Comparison of ENCODE assay signal across 8 cellular contexts in the genomic region with DNA sequence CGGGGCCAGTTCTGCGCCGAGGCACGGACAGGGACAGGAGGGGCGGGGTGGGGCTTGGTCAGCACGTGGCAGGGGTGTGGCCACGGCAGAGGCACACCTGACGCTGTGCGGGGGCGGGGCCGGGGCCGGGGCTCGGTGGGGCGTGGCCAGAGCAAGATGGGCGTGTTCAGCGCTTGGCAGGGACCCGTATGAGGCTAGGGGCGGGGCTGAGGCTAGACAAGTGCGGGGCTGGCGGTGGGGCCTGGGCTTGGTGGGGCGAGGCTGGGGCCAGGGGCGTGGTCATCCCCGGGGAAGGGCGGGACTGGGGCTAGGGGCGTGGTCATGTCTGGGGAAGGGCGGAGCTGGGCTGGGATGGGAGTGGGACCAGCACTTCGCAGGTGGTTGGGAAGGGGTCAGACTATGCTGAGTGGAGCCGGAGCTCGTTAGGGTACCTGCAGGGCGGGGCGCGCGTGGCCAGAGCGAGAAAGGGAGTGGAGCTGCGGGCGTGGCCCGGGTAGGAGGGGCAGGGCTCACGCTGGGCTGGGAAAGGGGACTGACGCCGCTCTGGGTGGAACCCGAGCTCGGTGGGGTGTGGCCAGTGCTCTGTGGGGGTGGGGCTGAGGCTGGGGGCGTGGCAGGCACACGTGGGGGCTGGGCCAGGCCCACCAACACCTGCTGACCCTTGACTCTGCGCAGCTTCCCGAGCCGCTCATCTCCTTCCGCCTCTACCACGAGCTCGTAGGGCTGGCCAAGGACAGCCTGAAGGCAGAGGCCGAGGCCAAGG. TPM values are rescaled to one million over a fixed set of nuclear protein-coding genes. Genes with fewer than 3 reads are reported as not detected.
DNase-seq lines count a peak whose midpoint lies in the region; ATAC-seq, FAIRE-seq and TF ChIP-seq lines count a peak whose summit lies in the region.

No MANE protein-coding gene starts in this region.

- intact Hi-C loops in activated CD4-positive, alpha-beta memory T cell treated with anti-CD3 and anti-CD28 coated beads for 36 hours (cut with micrococcal nuclease) = loop anchor here (1.0 kb wide), 2 partner anchors 13 to 15 kb away; a partner anchor contains a TSS
- intact Hi-C loops in endothelial cell of umbilical vein (cut with micrococcal nuclease) = no loop called here

- DNase-seq in GM20000 (ENCODE audit: low spot score) (peak; percentile 91), NCI-H510A (lab: John Stamatoyannopoulos, UW) (peak; percentile 75), endothelial cell of umbilical vein (ENCODE audit: low read depth, low spot score) (peak; percentile 40), omental fat pad (ENCODE audit: low spot score) (no peak)
- peak; percentile 92 for DNase-seq in activated CD4-positive, alpha-beta memory T cell treated with anti-CD3 and anti-CD28 coated beads for 36 hours

- no peak for TF ChIP-seq POLR2A in endothelial cell of umbilical vein (IDR thresholded peaks at IDR 0.05; ENCODE audit: low read depth, low read length)

- BruUV-seq in endothelial cell of umbilical vein (replicated peaks; lab: Mats Ljungman, UMichigan) = no TSS peak

- H3K4me2 ChIP-seq in endothelial cell of umbilical vein (ENCODE audit: insufficient read depth, low read length) = no peak overlapping the region

- dilution Hi-C loops in endothelial cell of umbilical vein (cut with MboI; ENCODE audit: extremely low pct_ligation_motif_present, low sequenced_read_pairs) = no loop called here

- H3K4me1 Mint-ChIP-seq in activated CD4-positive, alpha-beta memory T cell treated with anti-CD3 and anti-CD28 coated beads for 36 hours (ENCODE audit: low read depth) = peaks cover 54% of the 10 kb centered on the region

- H3K9me3 Mint-ChIP-seq in activated CD4-positive, alpha-beta memory T cell treated with anti-CD3 and anti-CD28 coated beads for 36 hours = no peaks in the 10 kb centered on the region

- H3K9ac ChIP-seq in endothelial cell of umbilical vein (replicated peaks; ENCODE audit: extremely low read depth, insufficient read depth, low read length) = no peak overlapping the region

- H3K27me3 Mint-ChIP-seq in activated CD4-positive, alpha-beta memory T cell treated with anti-CD3 and anti-CD28 coated beads for 36 hours = no peaks in the 10 kb centered on the region

- no peak overlapping the region for H3K27ac Mint-ChIP-seq in activated CD4-positive, alpha-beta memory T cell treated with anti-CD3 and anti-CD28 coated beads for 36 hours

- H4K20me1 ChIP-seq in endothelial cell of umbilical vein (replicated peaks; ENCODE audit: control insufficient read depth, extremely low read depth, insufficient read depth, low read length) = no peaks in the 10 kb centered on the region

- no peaks in the 10 kb centered on the region for H3K27me3 ChIP-seq in endothelial cell of umbilical vein (ENCODE audit: control insufficient read depth in 2 of 2, insufficient read depth in 2 of 2, low read length in 2 of 2)

- H3K79me2 ChIP-seq in endothelial cell of umbilical vein (ENCODE audit: control insufficient read depth, insufficient read depth, low read length) = no peaks in the 10 kb centered on the region

- peak overlapping the region; percentile 35 for H2AFZ ChIP-seq in endothelial cell of umbilical vein (ENCODE audit: low read depth, low read length)

- TF ChIP-seq CTCF in GM20000 (IDR thresholded peaks at IDR 0.05; ENCODE audit: extremely low read depth, missing control alignments) (no peak), endothelial cell of umbilical vein (IDR thresholded peaks at IDR 0.05; ENCODE audit: extremely low read depth in 1 of 2, insufficient read depth in 1 of 2, low read depth in 1 of 2, low read length in 2 of 2) (no peak), omental fat pad (IDR thresholded peaks at IDR 0.05) (no peak)

- H3K4me3 ChIP-seq in endothelial cell of umbilical vein (replicated peaks in 1 of 3; ENCODE audit: insufficient read depth in 1 of 3, low read depth in 1 of 3, low read length in 3 of 3) = peak overlapping the region in 1 of 3 experiments; percentile 3

- H3K36me3 Mint-ChIP-seq in activated CD4-positive, alpha-beta memory T cell treated with anti-CD3 and anti-CD28 coated beads for 36 hours = peaks cover 58% of the 10 kb centered on the region

- H3K27ac ChIP-seq in endothelial cell of umbilical vein (ENCODE audit: insufficient read depth, low read depth, low read length) = no peak overlapping the region

- no peaks in the 10 kb centered on the region for H3K9me1 ChIP-seq in endothelial cell of umbilical vein (replicated peaks; ENCODE audit: control insufficient read depth, extremely low read depth, insufficient read depth, low read length)

- POLR2A ChIA-PET in activated CD4-positive, alpha-beta memory T cell treated with anti-CD3 and anti-CD28 coated beads for 36 hours (lab: Charles Lee) = interaction anchor here (0.6 to 6.7 kb wide), 5 partner anchors 12 to 171 kb away, joined by 3 to 55 read pairs (median 3); a partner anchor contains a TSS
- POLR2A ChIA-PET in endothelial cell of umbilical vein (lab: Charles Lee) = interaction anchor here (0.8 to 1.0 kb wide), 2 partner anchors 22 to 54 kb away, joined by 3 to 5 read pairs; a partner anchor contains a TSS

- no peak overlapping the region for H3K4me3 Mint-ChIP-seq in activated CD4-positive, alpha-beta memory T cell treated with anti-CD3 and anti-CD28 coated beads for 36 hours

- H3K9me3 ChIP-seq in endothelial cell of umbilical vein (replicated peaks; ENCODE audit: control insufficient read depth, insufficient read depth, low read length) = no peaks in the 10 kb centered on the region

- CTCF ChIA-PET in activated CD4-positive, alpha-beta memory T cell treated with anti-CD3 and anti-CD28 coated beads for 36 hours (lab: Charles Lee) = interaction anchor here (0.9 to 4.8 kb wide), 4 partner anchors 9 to 31 kb away, joined by 3 to 25 read pairs (median 4); a partner anchor contains a TSS
- CTCF ChIA-PET in endothelial cell of umbilical vein (lab: Charles Lee) = interaction anchor here (1.0 to 3.7 kb wide), 5 partner anchors 11 to 113 kb away, joined by 3 to 14 read pairs (median 4); no protein-coding TSS in a partner anchor

- no peaks in the 10 kb centered on the region for H3K4me1 ChIP-seq in endothelial cell of umbilical vein (ENCODE audit: control insufficient read depth, extremely low read depth, insufficient read depth, low read length)

- FAIRE-seq in endothelial cell of umbilical vein (lab: Jason Lieb, UNC) = peak; percentile 72

- no peaks in the 10 kb centered on the region for H3K36me3 ChIP-seq in endothelial cell of umbilical vein (ENCODE audit: control insufficient read depth in 2 of 2, extremely low read depth in 1 of 2, insufficient read depth in 2 of 2, low read length in 2 of 2)

- ATAC-seq in omental fat pad (ENCODE audit: low FRiP score) = peak; percentile 43
- ATAC-seq in GM19328 (IDR thresholded peaks at IDR 0.05; ENCODE audit: unreplicated experiment) = no peak
- no peak for ATAC-seq in GM21390 (IDR thresholded peaks at IDR 0.05; ENCODE audit: unreplicated experiment)
- ATAC-seq in GM18870 (IDR thresholded peaks at IDR 0.05; ENCODE audit: unreplicated experiment) = no peak

RNA-seq across cellular contexts. Expression of a gene that starts 12.8 kb away (rescaled TPM):
- total RNA-seq in activated CD4-positive, alpha-beta memory T cell treated with anti-CD3 and anti-CD28 coated beads for 36 hours = 100 to 1,000 TPM; 204 to 207 TPM
- total RNA-seq in endothelial cell of umbilical vein = 252 and 272 TPM in 2 replicates
- polyA plus RNA-seq in endothelial cell of umbilical vein = 344 and 394 TPM in 2 replicates
- polyA plus RNA-seq in endothelial cell of umbilical vein (2011; cell fraction: cytosol; rRNA removed) = 254 and 274 TPM in 2 replicates
- 109 and 111 TPM in 2 replicates for polyA plus RNA-seq in endothelial cell of umbilical vein (2011; cell fraction: nucleus; rRNA removed)
- polyA plus RNA-seq in endothelial cell of umbilical vein (2012) = 277 and 310 TPM in 2 replicates
- 122 and 222 TPM in 2 replicates for polyA minus RNA-seq in endothelial cell of umbilical vein
- 139 TPM for polyA minus RNA-seq in endothelial cell of umbilical vein (2011; cell fraction: cytosol; rRNA and poly(A)+ RNA removed)
- 26.3 and 52.1 TPM in 2 replicates for polyA minus RNA-seq in endothelial cell of umbilical vein (2011; cell fraction: nucleus; rRNA and poly(A)+ RNA removed)
- 100 to 1,000 TPM; 151 to 216 (median 188) TPM for total RNA-seq in omental fat pad

RNA-seq across cellular contexts. Expression of a gene that starts 15.4 kb away (rescaled TPM):
- total RNA-seq in activated CD4-positive, alpha-beta memory T cell treated with anti-CD3 and anti-CD28 coated beads for 36 hours = 100 to 1,000 TPM; 136 to 142 TPM
- total RNA-seq in endothelial cell of umbilical vein (10.4 and 12.5 TPM in 2 replicates), omental fat pad (10 to 100 TPM; 21.4 to 97.6 (median 36.3) TPM)
- 6.9 and 7.5 TPM in 2 replicates for polyA plus RNA-seq in endothelial cell of umbilical vein
- 4.0 and 4.3 TPM in 2 replicates for polyA plus RNA-seq in endothelial cell of umbilical vein (2011; cell fraction: cytosol; rRNA removed)
- polyA plus RNA-seq in endothelial cell of umbilical vein (2011; cell fraction: nucleus; rRNA removed) = 7.1 and 9.4 TPM in 2 replicates
- polyA plus RNA-seq in endothelial cell of umbilical vein (2012) = 8.3 TPM in 2 replicates
- 3.2 and 4.9 TPM in 2 replicates for polyA minus RNA-seq in endothelial cell of umbilical vein
- 22.9 TPM for polyA minus RNA-seq in endothelial cell of umbilical vein (2011; cell fraction: cytosol; rRNA and poly(A)+ RNA removed)
- 1.6 and 4.6 TPM in 2 replicates for polyA minus RNA-seq in endothelial cell of umbilical vein (2011; cell fraction: nucleus; rRNA and poly(A)+ RNA removed)

RNA-seq across cellular contexts. Expression of a gene that starts 21.4 kb away (rescaled TPM):
- 100 to 1,000 TPM; 274 to 275 TPM for total RNA-seq in activated CD4-positive, alpha-beta memory T cell treated with anti-CD3 and anti-CD28 coated beads for 36 hours
- total RNA-seq in endothelial cell of umbilical vein (445 and 469 TPM in 2 replicates), omental fat pad (1,000 to 10,000 TPM in 1 of 4 donors, 100 to 1,000 TPM in 3; 429 to 1,640 (median 892) TPM)
- polyA plus RNA-seq in endothelial cell of umbilical vein = 1,136 and 1,398 TPM in 2 replicates
- 825 and 1,039 TPM in 2 replicates for polyA plus RNA-seq in endothelial cell of umbilical vein (2011; cell fraction: cytosol; rRNA removed)
- 456 and 562 TPM in 2 replicates for polyA plus RNA-seq in endothelial cell of umbilical vein (2011; cell fraction: nucleus; rRNA removed)
- 559 and 749 TPM in 2 replicates for polyA plus RNA-seq in endothelial cell of umbilical vein (2012)
- 420 and 486 TPM in 2 replicates for polyA minus RNA-seq in endothelial cell of umbilical vein
- 218 TPM for polyA minus RNA-seq in endothelial cell of umbilical vein (2011; cell fraction: cytosol; rRNA and poly(A)+ RNA removed)
- 51.2 and 82.1 TPM in 2 replicates for polyA minus RNA-seq in endothelial cell of umbilical vein (2011; cell fraction: nucleus; rRNA and poly(A)+ RNA removed)

RNA-seq across cellular contexts. Expression of a gene that starts 42.4 kb away (rescaled TPM):
- 10 to 100 TPM; 28.3 to 29.3 TPM for total RNA-seq in activated CD4-positive, alpha-beta memory T cell treated with anti-CD3 and anti-CD28 coated beads for 36 hours
- total RNA-seq in endothelial cell of umbilical vein = 9.8 and 11.0 TPM in 2 replicates
- polyA plus RNA-seq in endothelial cell of umbilical vein = 4.9 and 5.7 TPM in 2 replicates
- polyA plus RNA-seq in endothelial cell of umbilical vein (2011; cell fraction: cytosol; rRNA removed) = 1.7 and 2.9 TPM in 2 replicates
- polyA plus RNA-seq in endothelial cell of umbilical vein (2011; cell fraction: nucleus; rRNA removed) = 25.2 and 29.3 TPM in 2 replicates
- polyA plus RNA-seq in endothelial cell of umbilical vein (2012) = 5.0 and 7.1 TPM in 2 replicates
- polyA minus RNA-seq in endothelial cell of umbilical vein = 4.2 and 7.0 TPM in 2 replicates
- polyA minus RNA-seq in endothelial cell of umbilical vein (2011; cell fraction: cytosol; rRNA and poly(A)+ RNA removed) = 15.1 TPM
- polyA minus RNA-seq in endothelial cell of umbilical vein (2011; cell fraction: nucleus; rRNA and poly(A)+ RNA removed) = 7.5 and 13.3 TPM in 2 replicates
- total RNA-seq in omental fat pad = 10 to 100 TPM; 10.3 to 29.8 (median 15.9) TPM

RNA-seq across cellular contexts. Expression of a gene that starts 55.9 kb away (rescaled TPM):
- 100 to 1,000 TPM; 123 to 130 TPM for total RNA-seq in activated CD4-positive, alpha-beta memory T cell treated with anti-CD3 and anti-CD28 coated beads for 36 hours
- 280 and 286 TPM in 2 replicates for total RNA-seq in endothelial cell of umbilical vein
- polyA plus RNA-seq in endothelial cell of umbilical vein = 185 and 207 TPM in 2 replicates
- polyA plus RNA-seq in endothelial cell of umbilical vein (2011; cell fraction: cytosol; rRNA removed) = 229 and 243 TPM in 2 replicates
- 142 and 181 TPM in 2 replicates for polyA plus RNA-seq in endothelial cell of umbilical vein (2011; cell fraction: nucleus; rRNA removed)
- polyA plus RNA-seq in endothelial cell of umbilical vein (2012) = 136 and 160 TPM in 2 replicates
- polyA minus RNA-seq in endothelial cell of umbilical vein = 234 and 253 TPM in 2 replicates
- polyA minus RNA-seq in endothelial cell of umbilical vein (2011; cell fraction: cytosol; rRNA and poly(A)+ RNA removed) = 88.5 TPM
- 55.9 and 80.4 TPM in 2 replicates for polyA minus RNA-seq in endothelial cell of umbilical vein (2011; cell fraction: nucleus; rRNA and poly(A)+ RNA removed)
- 10 to 100 TPM; 39.6 to 75.4 (median 60.8) TPM for total RNA-seq in omental fat pad
